11 cellular contexts compared by ENCODE assay signal in genomic region chr14:63874223-63874622, GRCh38. TPM values are rescaled to one million over a fixed set of nuclear protein-coding genes. Genes with fewer than 3 reads are reported as not detected.
DNase-seq lines count a peak whose midpoint lies in the region; ATAC-seq, FAIRE-seq and TF ChIP-seq lines count a peak whose summit lies in the region.
"Had no signal": no experiment of that assay in that cellular context is flagged by ENCODE, and none has a peak within 500 bp of the region (broad histone marks: within the 10 kb centered on the region; RNA-seq: fewer than 3 reads in every experiment).

No MANE protein-coding gene starts in this region.

- H3K9ac ChIP-seq in endothelial cell of umbilical vein (replicated peaks; ENCODE audit: extremely low read depth, insufficient read depth, low read length): no peak overlapping the region

- peaks cover 11% of the 10 kb centered on the region for H3K4me1 ChIP-seq in endothelial cell of umbilical vein (ENCODE audit: control insufficient read depth, extremely low read depth, insufficient read depth, low read length)
- peaks cover 7 to 11% of the 10 kb centered on the region in 2 donors for H3K4me1 ChIP-seq in aorta (ENCODE audit: control insufficient read depth in 1 of 2, insufficient read depth in 2 of 2, low read length in 2 of 2)

- H3K27me3 ChIP-seq in endothelial cell of umbilical vein (ENCODE audit: control insufficient read depth in 2 of 2, insufficient read depth in 2 of 2, low read length in 2 of 2) (no peaks in the 10 kb centered on the region), aorta (ENCODE audit: control insufficient read depth in 1 of 2, insufficient read depth in 2 of 2, low read length in 1 of 2) (no peaks in the 10 kb centered on the region)

- H3K27me3 Mint-ChIP-seq in activated naive CD8-positive, alpha-beta T cell: no peaks in the 10 kb centered on the region
- no peaks in the 10 kb centered on the region for H3K27me3 Mint-ChIP-seq in activated naive CD8-positive, alpha-beta T cell treated with anti-CD3 and anti-CD28 coated beads for 36 hours
- H3K27me3 Mint-ChIP-seq in natural killer cell treated with Interleukin-12 subunit alpha and Interleukin-12 subunit beta and Interleukin-15 and Interleukin-18, amount 100 ng/mL, for 72 hours: no peaks in the 10 kb centered on the region
- H3K27me3 Mint-ChIP-seq: stimulated activated naive CD8-positive, alpha-beta T cell treated with anti-CD3 and anti-CD28 coated beads, Interleukin-15, Interleukin-2, amounts not matched to agents 100 ng/mL and 50 ng/mL, for 24 hours had no signal

- H3K9me3 ChIP-seq in endothelial cell of umbilical vein (replicated peaks; ENCODE audit: control insufficient read depth, insufficient read depth, low read length) (no peaks in the 10 kb centered on the region), aorta (ENCODE audit: control insufficient read depth, low read length) (no peaks in the 10 kb centered on the region)

- intact Hi-C loops in endothelial cell of umbilical vein (cut with micrococcal nuclease): no loop called here
- intact Hi-C loops in aorta (cut with DNase I): no loop called here

- peak overlapping the region; percentile 25 for H3K27ac Mint-ChIP-seq in activated naive CD8-positive, alpha-beta T cell
- no peak overlapping the region for H3K27ac Mint-ChIP-seq in activated naive CD8-positive, alpha-beta T cell treated with anti-CD3 and anti-CD28 coated beads for 36 hours
- peak overlapping the region; percentile 15 to 72 for H3K27ac Mint-ChIP-seq in natural killer cell treated with Interleukin-12 subunit alpha and Interleukin-12 subunit beta and Interleukin-15 and Interleukin-18, amount 100 ng/mL, for 72 hours
- H3K27ac Mint-ChIP-seq: stimulated activated naive CD8-positive, alpha-beta T cell treated with anti-CD3 and anti-CD28 coated beads, Interleukin-15, Interleukin-2, amounts not matched to agents 100 ng/mL and 50 ng/mL, for 24 hours had no signal

- dilution Hi-C loops in endothelial cell of umbilical vein (cut with MboI; ENCODE audit: extremely low pct_ligation_motif_present, low sequenced_read_pairs): no loop called here

- ATAC-seq in natural killer cell treated with Interleukin-12 subunit alpha and Interleukin-12 subunit beta and Interleukin-15 and Interleukin-18, amount 100 ng/mL, for 72 hours: no peak
- no peak for ATAC-seq in aorta (ENCODE audit: low FRiP score)
- ATAC-seq: GM12878 had no signal

- no peaks in the 10 kb centered on the region for H3K9me3 Mint-ChIP-seq in activated naive CD8-positive, alpha-beta T cell (ENCODE audit: low read depth)
- H3K9me3 Mint-ChIP-seq in activated naive CD8-positive, alpha-beta T cell treated with anti-CD3 and anti-CD28 coated beads for 36 hours: no peaks in the 10 kb centered on the region
- no peaks in the 10 kb centered on the region for H3K9me3 Mint-ChIP-seq in natural killer cell treated with Interleukin-12 subunit alpha and Interleukin-12 subunit beta and Interleukin-15 and Interleukin-18, amount 100 ng/mL, for 72 hours
- H3K9me3 Mint-ChIP-seq: stimulated activated naive CD8-positive, alpha-beta T cell treated with anti-CD3 and anti-CD28 coated beads, Interleukin-15, Interleukin-2, amounts not matched to agents 100 ng/mL and 50 ng/mL, for 24 hours had no signal

- peak; percentile 59 for FAIRE-seq in endothelial cell of umbilical vein (lab: Jason Lieb, UNC)
- FAIRE-seq: GM12878 had no signal

- no peaks in the 10 kb centered on the region for H4K20me1 ChIP-seq in endothelial cell of umbilical vein (replicated peaks; ENCODE audit: control insufficient read depth, extremely low read depth, insufficient read depth, low read length)

- H3K4me3 ChIP-seq in endothelial cell of umbilical vein (replicated peaks in 1 of 3; ENCODE audit: insufficient read depth in 1 of 3, low read depth in 1 of 3, low read length in 3 of 3) (no peak overlapping the region), aorta (ENCODE audit: low read length in 2 of 2) (no peak overlapping the region)
- H3K4me3 ChIP-seq: GM12878 had no signal

- H2AFZ ChIP-seq in endothelial cell of umbilical vein (ENCODE audit: low read depth, low read length): no peak overlapping the region

- DNase-seq in activated naive CD8-positive, alpha-beta T cell treated with anti-CD3 and anti-CD28 coated beads for 36 hours: no peak
- DNase-seq in endothelial cell of umbilical vein (ENCODE audit: low read depth, low spot score) (no peak), aorta (no peak), NCI-H446 (lab: John Stamatoyannopoulos, UW) (no peak), NCI-H526 (lab: John Stamatoyannopoulos, UW) (no peak)
- DNase-seq in natural killer cell treated with Interleukin-12 subunit alpha and Interleukin-12 subunit beta and Interleukin-15 and Interleukin-18, amount 100 ng/mL, for 72 hours (ENCODE audit: low spot score): no peak
- no peak for DNase-seq in activated CD4-positive, alpha-beta T cell treated with anti-CD3 and anti-CD28 coated beads, Interleukin-2, amount 50 U/mL, for 1 hour
- DNase-seq: HCEC 1CT had no signal

- no peaks in the 10 kb centered on the region for H3K9me1 ChIP-seq in endothelial cell of umbilical vein (replicated peaks; ENCODE audit: control insufficient read depth, extremely low read depth, insufficient read depth, low read length)

- no TSS peak for BruUV-seq in endothelial cell of umbilical vein (replicated peaks; lab: Mats Ljungman, UMichigan)

- 28 to 36% methylated on average over 3 of the region's 3 CpGs for WGBS in aorta, 2 donors

- CTCF ChIA-PET in endothelial cell of umbilical vein (lab: Charles Lee): interaction anchor here (1.1 to 2.0 kb wide), 2 partner anchors 17 to 25 kb away, joined by 3 to 6 read pairs; no protein-coding TSS in a partner anchor

- POLR2A ChIA-PET in endothelial cell of umbilical vein (lab: Charles Lee): no interaction called here

- H3K4me1 Mint-ChIP-seq in activated naive CD8-positive, alpha-beta T cell (ENCODE audit: low read depth): peaks cover 43% of the 10 kb centered on the region
- H3K4me1 Mint-ChIP-seq in activated naive CD8-positive, alpha-beta T cell treated with anti-CD3 and anti-CD28 coated beads for 36 hours: peaks cover 42% of the 10 kb centered on the region
- peaks cover 41 to 53% of the 10 kb centered on the region in 2 donors for H3K4me1 Mint-ChIP-seq in natural killer cell treated with Interleukin-12 subunit alpha and Interleukin-12 subunit beta and Interleukin-15 and Interleukin-18, amount 100 ng/mL, for 72 hours (ENCODE audit: low read depth in 2 of 2)

- H3K4me2 ChIP-seq in endothelial cell of umbilical vein (ENCODE audit: insufficient read depth, low read length): no peak overlapping the region

- no peaks in the 10 kb centered on the region for H3K36me3 ChIP-seq in endothelial cell of umbilical vein (ENCODE audit: control insufficient read depth in 2 of 2, extremely low read depth in 1 of 2, insufficient read depth in 2 of 2, low read length in 2 of 2)
- no peaks in the 10 kb centered on the region for H3K36me3 ChIP-seq in aorta (ENCODE audit: control insufficient read depth in 1 of 2, insufficient read depth in 2 of 2, low read length in 1 of 2)

- TF ChIP-seq CTCF in endothelial cell of umbilical vein (IDR thresholded peaks at IDR 0.05; ENCODE audit: extremely low read depth in 1 of 2, insufficient read depth in 1 of 2, low read depth in 1 of 2, low read length in 2 of 2): no peak

- H3K4me3 Mint-ChIP-seq in activated naive CD8-positive, alpha-beta T cell: no peak overlapping the region
- H3K4me3 Mint-ChIP-seq in activated naive CD8-positive, alpha-beta T cell treated with anti-CD3 and anti-CD28 coated beads for 36 hours: no peak overlapping the region
- H3K4me3 Mint-ChIP-seq in natural killer cell treated with Interleukin-12 subunit alpha and Interleukin-12 subunit beta and Interleukin-15 and Interleukin-18, amount 100 ng/mL, for 72 hours: peak overlapping the region; percentile 6
- H3K4me3 Mint-ChIP-seq: stimulated activated naive CD8-positive, alpha-beta T cell treated with anti-CD3 and anti-CD28 coated beads, Interleukin-15, Interleukin-2, amounts not matched to agents 100 ng/mL and 50 ng/mL, for 24 hours had no signal

- no peak overlapping the region for H3K27ac ChIP-seq in endothelial cell of umbilical vein (ENCODE audit: insufficient read depth, low read depth, low read length)
- peak overlapping the region; percentile 0 to 95 for H3K27ac ChIP-seq in aorta (ENCODE audit: low read depth in 1 of 2, low read length in 2 of 2)

- H3K79me2 ChIP-seq in endothelial cell of umbilical vein (ENCODE audit: control insufficient read depth, insufficient read depth, low read length): peaks cover 3% of the 10 kb centered on the region

- peaks cover 15% of the 10 kb centered on the region for H3K36me3 Mint-ChIP-seq in activated naive CD8-positive, alpha-beta T cell
- H3K36me3 Mint-ChIP-seq in activated naive CD8-positive, alpha-beta T cell treated with anti-CD3 and anti-CD28 coated beads for 36 hours: peaks cover 21% of the 10 kb centered on the region
- H3K36me3 Mint-ChIP-seq in natural killer cell treated with Interleukin-12 subunit alpha and Interleukin-12 subunit beta and Interleukin-15 and Interleukin-18, amount 100 ng/mL, for 72 hours: no peaks in the 10 kb centered on the region

- TF ChIP-seq POLR2A in endothelial cell of umbilical vein (IDR thresholded peaks at IDR 0.05; ENCODE audit: low read depth, low read length): no peak

TF ChIP-seq in endothelial cell of umbilical vein, 7 proteins besides CTCF, POLR2A, EP300 and RAD21:
- TF ChIP-seq JUN (IDR thresholded peaks at IDR 0.05; ENCODE audit: borderline replicate concordance, insufficient read depth, insufficient read length, low read depth) (no peak), FOS (IDR thresholded peaks at IDR 0.05; ENCODE audit: borderline replicate concordance, insufficient read depth, low read length) (no peak), EZH2 (IDR thresholded peaks at IDR 0.05; ENCODE audit: borderline replicate concordance, low read depth, low read length, severe bottlenecking) (no peak), MYC (IDR thresholded peaks at IDR 0.05; ENCODE audit: low read depth, low read length) (no peak), GATA2 (IDR thresholded peaks at IDR 0.05; ENCODE audit: insufficient read depth, insufficient read length, low read depth, low read length) (no peak)

RNA-seq across cellular contexts. Expression of gene SYNE2, which starts 21.4 kb away (rescaled TPM):
- 10 to 100 TPM; 25.2 to 30.9 TPM for total RNA-seq in activated naive CD8-positive, alpha-beta T cell treated with anti-CD3 and anti-CD28 coated beads for 36 hours
- total RNA-seq in endothelial cell of umbilical vein: 42.7 and 53.7 TPM in 2 replicates
- polyA plus RNA-seq in endothelial cell of umbilical vein: 16.0 and 17.6 TPM in 2 replicates
- polyA plus RNA-seq in endothelial cell of umbilical vein (2011; cell fraction: cytosol; rRNA removed): 17.0 and 17.6 TPM in 2 replicates
- 79.1 and 92.8 TPM in 2 replicates for polyA plus RNA-seq in endothelial cell of umbilical vein (2011; cell fraction: nucleus; rRNA removed)
- 13.4 and 14.2 TPM in 2 replicates for polyA plus RNA-seq in endothelial cell of umbilical vein (2012)
- polyA minus RNA-seq in endothelial cell of umbilical vein: 117 and 118 TPM in 2 replicates
- 41.0 TPM for polyA minus RNA-seq in endothelial cell of umbilical vein (2011; cell fraction: cytosol; rRNA and poly(A)+ RNA removed)
- 256 and 331 TPM in 2 replicates for polyA minus RNA-seq in endothelial cell of umbilical vein (2011; cell fraction: nucleus; rRNA and poly(A)+ RNA removed)
- 10 to 100 TPM; 86.7 to 97.4 TPM for total RNA-seq in natural killer cell treated with Interleukin-12 subunit alpha and Interleukin-12 subunit beta and Interleukin-15 and Interleukin-18, amount 100 ng/mL, for 72 hours
- total RNA-seq in aorta: 100 to 1,000 TPM; 168 to 197 TPM
- polyA plus RNA-seq in aorta: 10 to 100 TPM; 14.7 to 30.2 TPM
